18 cellular contexts compared by ENCODE assay signal in the genomic region with DNA sequence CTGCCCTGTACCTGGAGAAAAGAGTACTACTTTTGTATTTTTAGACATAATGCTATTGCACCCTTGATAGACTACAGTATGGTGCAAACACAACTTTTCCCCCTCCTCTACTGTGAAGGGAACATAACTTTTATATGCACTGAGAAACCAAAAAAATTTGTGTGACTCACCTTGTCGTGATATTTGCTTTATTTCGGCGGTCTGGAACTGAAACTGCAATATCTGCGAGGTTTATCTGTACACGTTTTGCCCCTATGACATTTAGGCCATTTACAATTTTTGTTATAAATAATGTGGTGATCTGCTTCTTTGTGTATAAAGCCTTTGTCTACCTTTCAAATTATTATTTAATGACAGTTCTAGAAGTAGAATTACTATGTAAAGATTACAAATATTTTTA. TPM values are rescaled to one million over a fixed set of nuclear protein-coding genes. Genes with fewer than 3 reads are reported as not detected.
DNase-seq lines count a peak whose midpoint lies in the region; ATAC-seq lines count a peak whose summit lies in the region.
"Had no signal": no experiment of that assay in that cellular context is flagged by ENCODE, and none has a peak within 500 bp of the region (broad histone marks: within the 10 kb centered on the region; RNA-seq: fewer than 3 reads in every experiment).

No MANE protein-coding gene starts in this region.

- no peaks in the 10 kb centered on the region for H3K27me3 Mint-ChIP-seq in activated CD4-positive, alpha-beta T cell treated with anti-CD3 and anti-CD28 coated beads, Interleukin-2, amount 10 ng/mL, durations not matched to agents 24 days and 14 days
- H3K27me3 Mint-ChIP-seq in activated CD4-positive, alpha-beta T cell treated with anti-CD3 and anti-CD28 coated beads for 36 hours: no peaks in the 10 kb centered on the region
- H3K27me3 Mint-ChIP-seq in activated T-helper 17 cell treated with anti-CD3 and anti-CD28 coated beads, Interleukin-2, amount 50 U/mL, for 72 hours: no peaks in the 10 kb centered on the region

- no peak overlapping the region for H3K4me3 Mint-ChIP-seq in activated CD4-positive, alpha-beta T cell treated with anti-CD3 and anti-CD28 coated beads, Interleukin-2, amount 10 ng/mL, durations not matched to agents 24 days and 14 days
- no peak overlapping the region for H3K4me3 Mint-ChIP-seq in activated CD4-positive, alpha-beta T cell treated with anti-CD3 and anti-CD28 coated beads for 36 hours
- peak overlapping the region; percentile 56 for H3K4me3 Mint-ChIP-seq in activated T-helper 17 cell treated with anti-CD3 and anti-CD28 coated beads, Interleukin-2, amount 50 U/mL, for 72 hours
- H3K4me3 Mint-ChIP-seq: H9 had no signal

- peak overlapping the region; percentile 28 for H3K27ac Mint-ChIP-seq in activated CD4-positive, alpha-beta T cell treated with anti-CD3 and anti-CD28 coated beads, Interleukin-2, amount 10 ng/mL, durations not matched to agents 24 days and 14 days
- H3K27ac Mint-ChIP-seq in activated CD4-positive, alpha-beta T cell treated with anti-CD3 and anti-CD28 coated beads for 36 hours: no peak overlapping the region
- H3K27ac Mint-ChIP-seq in activated T-helper 17 cell treated with anti-CD3 and anti-CD28 coated beads, Interleukin-2, amount 50 U/mL, for 72 hours: peak overlapping the region; percentile 76

- ATAC-seq in activated CD4-positive, alpha-beta T cell treated with anti-CD3 and anti-CD28 coated beads for 36 hours: no peak
- ATAC-seq in activated T-helper 17 cell treated with anti-CD3 and anti-CD28 coated beads, Interleukin-2, amount 50 U/mL, for 72 hours (replicated peaks): peak; percentile 34
- ATAC-seq in stimulated activated naive CD8-positive, alpha-beta T cell treated with anti-CD3 and anti-CD28 coated beads, Interleukin-15, Interleukin-2, amounts not matched to agents 100 U/mL and 50 U/mL, for 24 hours: peak; percentile 38
- ATAC-seq: HepG2 had no signal

- DNase-seq in activated CD4-positive, alpha-beta T cell treated with anti-CD3 and anti-CD28 coated beads, Interleukin-2, amount 10 ng/mL, durations not matched to agents 24 days and 14 days: no peak
- DNase-seq in activated CD4-positive, alpha-beta T cell treated with anti-CD3 and anti-CD28 coated beads for 36 hours: no peak
- DNase-seq in M059J (ENCODE audit: low read depth) (peak; percentile 6), NCI-H82 (lab: John Stamatoyannopoulos, UW) (no peak), NCI-H446 treated with DMSO at 0.1 percent for 48 hours (lab: John Stamatoyannopoulos, UW) (no peak), amygdala (lab: John Stamatoyannopoulos, UW) (no peak)
- DNase-seq in stimulated activated naive CD8-positive, alpha-beta T cell treated with anti-CD3 and anti-CD28 coated beads, Interleukin-15, Interleukin-2, amounts not matched to agents 100 U/mL and 50 U/mL, for 24 hours: no peak
- DNase-seq: C1 segment of cervical spinal cord; DMS53; H9; Kasumi-1; NCI-H1436; NCI-H2081 treated with DMSO at 0.1 percent for 48 hours; NCI-H526; NK-92 treated with Interleukin-12 subunit alpha and Interleukin-12 subunit beta, amount 100 ng/mL, for 24 hours; OCI-M1 had no signal

- CTCF ChIA-PET in activated CD4-positive, alpha-beta T cell treated with anti-CD3 and anti-CD28 coated beads for 36 hours (lab: Charles Lee): interaction anchor here (0.6 to 0.9 kb wide), 2 partner anchors 12 to 24 kb away, joined by 3 read pairs; no protein-coding TSS in a partner anchor

- POLR2A ChIA-PET in activated CD4-positive, alpha-beta T cell treated with anti-CD3 and anti-CD28 coated beads for 36 hours (lab: Charles Lee): no interaction called here

- peaks cover 37% of the 10 kb centered on the region for H3K4me1 Mint-ChIP-seq in activated CD4-positive, alpha-beta T cell treated with anti-CD3 and anti-CD28 coated beads, Interleukin-2, amount 10 ng/mL, durations not matched to agents 24 days and 14 days
- H3K4me1 Mint-ChIP-seq in activated CD4-positive, alpha-beta T cell treated with anti-CD3 and anti-CD28 coated beads for 36 hours: peaks cover 51% of the 10 kb centered on the region
- peaks cover 6% of the 10 kb centered on the region for H3K4me1 Mint-ChIP-seq in activated T-helper 17 cell treated with anti-CD3 and anti-CD28 coated beads, Interleukin-2, amount 50 U/mL, for 72 hours

- H3K9me3 Mint-ChIP-seq in activated CD4-positive, alpha-beta T cell treated with anti-CD3 and anti-CD28 coated beads, Interleukin-2, amount 10 ng/mL, durations not matched to agents 24 days and 14 days: peaks cover 5% of the 10 kb centered on the region
- no peaks in the 10 kb centered on the region for H3K9me3 Mint-ChIP-seq in activated CD4-positive, alpha-beta T cell treated with anti-CD3 and anti-CD28 coated beads for 36 hours (ENCODE audit: low read depth)
- H3K9me3 Mint-ChIP-seq in activated T-helper 17 cell treated with anti-CD3 and anti-CD28 coated beads, Interleukin-2, amount 50 U/mL, for 72 hours: no peaks in the 10 kb centered on the region

- intact Hi-C loops in activated CD4-positive, alpha-beta T cell treated with anti-CD3 and anti-CD28 coated beads, Interleukin-2, amount 10 ng/mL, durations not matched to agents 24 days and 14 days (cut with micrococcal nuclease): no loop called here
- intact Hi-C loops in activated CD4-positive, alpha-beta T cell treated with anti-CD3 and anti-CD28 coated beads for 36 hours (cut with DNase I, micrococcal nuclease): loop anchor here in 1 of 2 experiments (5.0 kb wide), 1 partner anchor 94 kb away; no protein-coding TSS in a partner anchor

- H3K36me3 Mint-ChIP-seq in activated CD4-positive, alpha-beta T cell treated with anti-CD3 and anti-CD28 coated beads, Interleukin-2, amount 10 ng/mL, durations not matched to agents 24 days and 14 days (ENCODE audit: low read depth): peaks cover 2% of the 10 kb centered on the region
- peaks cover 3% of the 10 kb centered on the region for H3K36me3 Mint-ChIP-seq in activated CD4-positive, alpha-beta T cell treated with anti-CD3 and anti-CD28 coated beads for 36 hours (ENCODE audit: low read depth)
- H3K36me3 Mint-ChIP-seq in activated T-helper 17 cell treated with anti-CD3 and anti-CD28 coated beads, Interleukin-2, amount 50 U/mL, for 72 hours (ENCODE audit: low read depth): no peaks in the 10 kb centered on the region

RNA-seq across cellular contexts. Expression of a gene that starts 34.4 kb away (rescaled TPM):
- 81.7 and 86.0 TPM in 2 replicates for total RNA-seq in activated CD4-positive, alpha-beta T cell treated with anti-CD3 and anti-CD28 coated beads, Interleukin-2, amount 10 ng/mL, durations not matched to agents 24 days and 14 days
- 100 to 1,000 TPM in 1 of 2 experiments, 10 to 100 TPM in 1; 95.9 to 104 TPM for total RNA-seq in activated CD4-positive, alpha-beta T cell treated with anti-CD3 and anti-CD28 coated beads for 36 hours
- 32.6 and 52.0 TPM in 2 replicates for total RNA-seq in M059J (2014; rRNA removed; shearing (Covaris generic))
- 100 to 1,000 TPM in 1 of 2 donors, 10 to 100 TPM in 1; 94.3 to 203 TPM for total RNA-seq in activated T-helper 17 cell treated with anti-CD3 and anti-CD28 coated beads, Interleukin-2, amount 50 U/mL, for 72 hours
